In the genomic region with DNA sequence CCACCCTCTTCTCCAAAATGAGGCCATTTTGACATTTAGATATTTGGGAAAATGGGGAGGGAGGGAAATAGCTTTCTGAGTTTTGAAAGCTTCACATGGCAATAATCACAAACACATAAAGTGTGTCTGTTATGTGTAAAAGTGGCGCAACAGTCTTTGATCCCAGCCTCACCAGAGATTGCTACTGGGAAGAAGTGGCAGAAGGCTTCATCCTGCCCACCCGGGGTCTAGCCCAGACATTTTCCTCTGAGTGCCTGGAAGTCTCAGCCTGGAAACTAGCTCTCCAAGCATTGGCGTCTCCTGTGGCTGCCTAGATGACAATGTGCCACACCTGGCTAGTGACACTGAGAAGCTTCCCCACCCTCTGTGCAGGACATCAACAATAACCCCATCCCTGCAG, we compare ENCODE assay signal across 15 cellular contexts. TPM values are rescaled to one million over a fixed set of nuclear protein-coding genes. Genes with fewer than 3 reads are reported as not detected.
DNase-seq lines count a peak whose midpoint lies in the region; ATAC-seq and TF ChIP-seq lines count a peak whose summit lies in the region.
"Had no signal": no experiment of that assay in that cellular context is flagged by ENCODE, and none has a peak within 500 bp of the region (broad histone marks: within the 10 kb centered on the region; RNA-seq: fewer than 3 reads in every experiment).

No MANE protein-coding gene starts in this region.

- no peaks in the 10 kb centered on the region for H3K9me3 Mint-ChIP-seq in activated B cell treated with CpG ODN at 0.5 μM for 24 hours
- no peaks in the 10 kb centered on the region for H3K9me3 Mint-ChIP-seq in immature natural killer cell
- H3K9me3 Mint-ChIP-seq in stimulated activated naive CD8-positive, alpha-beta T cell treated with anti-CD3 and anti-CD28 coated beads, Interleukin-15, amount 100 ng/mL, for 72 hours: no peaks in the 10 kb centered on the region

- TF ChIP-seq CTCF in activated B cell treated with CpG ODN at 0.5 μM for 24 hours (IDR thresholded peaks at IDR 0.05): no peak
- no peak for TF ChIP-seq CTCF in tibial nerve (IDR thresholded peaks at IDR 0.05)

- DNase-seq in activated effector memory CD4-positive, alpha-beta T cell treated with anti-CD3 and anti-CD28 coated beads, Interleukin-2, amount 50 U/mL, for 16 hours: peak; percentile 56
- no peak for DNase-seq in activated effector memory CD4-positive, alpha-beta T cell treated with Interleukin-2 at 50 U/mL for 16 hours
- DNase-seq in activated B cell treated with CpG ODN at 0.5 μM for 24 hours (no peak), immature natural killer cell (no peak), tibial nerve (ENCODE audit: low spot score in 2 of 2) (no peak), head of caudate nucleus (no peak), SKM-1 treated with dmso at 0.1 percent for 144 hours (lab: John Stamatoyannopoulos, UW; ENCODE audit: unreplicated experiment) (no peak)
- no peak for DNase-seq in stimulated activated naive CD8-positive, alpha-beta T cell treated with anti-CD3 and anti-CD28 coated beads, Interleukin-15, amount 100 ng/mL, for 72 hours
- DNase-seq: body of pancreas; DMS 273 treated with DMSO at 0.1 percent for 48 hours; NCI-H187; stimulated activated CD4-positive, alpha-beta T cell treated with anti-CD3 and anti-CD28 coated beads, Interleukin-2, amount 100 ng/mL, for 24 hours; upper lobe of left lung had no signal

- peaks cover 0 to 4% of the 10 kb centered on the region in 2 donors for H3K27me3 ChIP-seq in tibial nerve
- H3K27me3 ChIP-seq: right atrium auricular region, upper lobe of left lung had no signal

- POLR2A ChIA-PET in activated B cell treated with CpG ODN at 0.5 μM for 24 hours (lab: Charles Lee): interaction anchor here (0.6 to 9.0 kb wide), 12 partner anchors 15 to 1090 kb away, joined by 3 to 147 read pairs (median 36); a partner anchor contains a TSS

- H3K4me1 ChIP-seq in tibial nerve: peaks cover 0 to 60% (median 11%) of the 10 kb centered on the region in 4 donors

- no peak overlapping the region for H3K27ac ChIP-seq in tibial nerve
- H3K27ac ChIP-seq: body of pancreas had no signal

- TF ChIP-seq EP300 in tibial nerve (IDR thresholded peaks at IDR 0.05): no peak

- WGBS in tibial nerve, 2 donors: 83 to 97% methylated on average over 3 of the region's 3 CpGs

- H3K36me3 ChIP-seq in tibial nerve: no peaks in the 10 kb centered on the region

- H3K9me3 ChIP-seq in tibial nerve: no peaks in the 10 kb centered on the region
- H3K9me3 ChIP-seq: body of pancreas, right atrium auricular region, upper lobe of left lung had no signal

- H3K27ac Mint-ChIP-seq in activated B cell treated with CpG ODN at 0.5 μM for 24 hours: peak overlapping the region; percentile 53
- peak overlapping the region in 4 of 6 donors; percentile 71 to 88 (median 78) for H3K27ac Mint-ChIP-seq in immature natural killer cell
- H3K27ac Mint-ChIP-seq in stimulated activated naive CD8-positive, alpha-beta T cell treated with anti-CD3 and anti-CD28 coated beads, Interleukin-15, amount 100 ng/mL, for 72 hours: no peak overlapping the region

- CTCF ChIA-PET in activated B cell treated with CpG ODN at 0.5 μM for 24 hours (lab: Charles Lee): interaction anchor here (0.8 to 11.2 kb wide), 14 partner anchors 9 to 482 kb away, joined by 3 to 90 read pairs (median 7); a partner anchor contains a TSS

- H3K4me1 Mint-ChIP-seq in activated B cell treated with CpG ODN at 0.5 μM for 24 hours (peaks cover 52% of the 10 kb centered on the region), immature natural killer cell (peaks cover 67 to 75% of the 10 kb centered on the region in 2 donors)
- H3K4me1 Mint-ChIP-seq in stimulated activated naive CD8-positive, alpha-beta T cell treated with anti-CD3 and anti-CD28 coated beads, Interleukin-15, amount 100 ng/mL, for 72 hours: peaks cover 65% of the 10 kb centered on the region

- intact Hi-C loops in activated B cell treated with CpG ODN at 0.5 μM for 24 hours (cut with micrococcal nuclease): no loop called here
- intact Hi-C loops in head of caudate nucleus (cut with DNase I): no loop called here

- no peak overlapping the region for H3K4me3 ChIP-seq in tibial nerve
- H3K4me3 ChIP-seq: body of pancreas had no signal

- H3K36me3 Mint-ChIP-seq in activated B cell treated with CpG ODN at 0.5 μM for 24 hours (ENCODE audit: low read depth) (peaks cover 9% of the 10 kb centered on the region), immature natural killer cell (peaks cover 0 to 4% (median 2%) of the 10 kb centered on the region in 3 donors)

- peak overlapping the region; percentile 93 for H3K4me3 Mint-ChIP-seq in activated B cell treated with CpG ODN at 0.5 μM for 24 hours
- H3K4me3 Mint-ChIP-seq in immature natural killer cell: peak overlapping the region; percentile 66 to 95 (median 85)
- H3K4me3 Mint-ChIP-seq in stimulated activated naive CD8-positive, alpha-beta T cell treated with anti-CD3 and anti-CD28 coated beads, Interleukin-15, amount 100 ng/mL, for 72 hours: peak overlapping the region; percentile 43 to 59

- ATAC-seq in activated B cell treated with CpG ODN at 0.5 μM for 24 hours (ENCODE audit: low read depth): no peak
- ATAC-seq in stimulated activated naive CD8-positive, alpha-beta T cell treated with anti-CD3 and anti-CD28 coated beads, Interleukin-15, amount 100 ng/mL, for 72 hours: no peak
- ATAC-seq: body of pancreas, left lobe of liver had no signal

- H3K27me3 Mint-ChIP-seq in activated B cell treated with CpG ODN at 0.5 μM for 24 hours (no peaks in the 10 kb centered on the region), immature natural killer cell (ENCODE audit: low read depth in 3 of 3) (peaks cover 14 to 42% (median 17%) of the 10 kb centered on the region in 3 donors)
- H3K27me3 Mint-ChIP-seq in stimulated activated naive CD8-positive, alpha-beta T cell treated with anti-CD3 and anti-CD28 coated beads, Interleukin-15, amount 100 ng/mL, for 72 hours: no peaks in the 10 kb centered on the region

- no peak for TF ChIP-seq POLR2A in tibial nerve (IDR thresholded peaks at IDR 0.05)

RNA-seq across cellular contexts. Expression of a gene that starts 1.7 kb away (rescaled TPM):
- 120 and 131 TPM in 2 replicates for total RNA-seq in activated B cell treated with CpG ODN at 0.5 μM for 24 hours
- 100 to 1,000 TPM; 101 to 137 (median 129) TPM for polyA plus RNA-seq in immature natural killer cell
- total RNA-seq in tibial nerve: 10 to 100 TPM; 12.7 to 31.6 (median 21.5) TPM

Comparison
In these comparisons a context has a peak if more than half of its experiments do, and no peak if none do; other contexts are left out.
1. H3K27ac Mint-ChIP-seq: peak in activated B cell treated with CpG ODN at 0.5 μM for 24 hours (single experiment) and immature natural killer cell (4 of 6); none in stimulated activated naive CD8-positive, alpha-beta T cell treated with anti-CD3 and anti-CD28 coated beads, Interleukin-15, amount 100 ng/mL, for 72 hours (0 of 2).
2. Peak in every context shown above with its lines, with median percentiles within 50 percentile points of each other: H3K4me3 Mint-ChIP-seq.